ENCODE assay signal across 19 cellular contexts in the genomic region with DNA sequence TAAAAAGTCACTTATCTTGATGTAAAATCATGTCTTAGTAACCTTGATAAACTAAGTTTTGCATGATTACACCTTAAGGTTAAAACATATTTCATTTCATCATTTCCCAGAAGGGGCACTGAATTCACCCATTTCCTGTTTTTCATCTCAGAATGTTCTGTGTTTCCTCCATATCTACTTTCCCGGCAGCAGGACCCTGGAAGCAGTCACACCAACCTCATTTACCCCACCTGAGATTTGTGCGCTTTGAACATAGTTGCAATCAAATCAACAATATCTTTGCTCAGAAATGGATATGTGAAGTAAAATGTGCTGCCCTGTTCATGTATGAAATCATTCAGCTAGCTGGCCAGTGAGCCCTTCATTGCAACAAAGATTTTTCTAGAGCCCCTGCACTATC. TPM values are rescaled to one million over a fixed set of nuclear protein-coding genes. Genes with fewer than 3 reads are reported as not detected.
A peak's percentile ranks its signal among the peaks of the same experiment; 100 is the strongest.
DNase-seq lines count a peak whose midpoint lies in the region; ATAC-seq, FAIRE-seq and TF ChIP-seq lines count a peak whose summit lies in the region.
"Had no signal": no experiment of that assay in that cellular context is flagged by ENCODE, and none has a peak within 500 bp of the region (broad histone marks: within the 10 kb centered on the region; RNA-seq: fewer than 3 reads in every experiment).

No MANE protein-coding gene starts in this region.

- peak overlapping the region; percentile 18 for H3K4me3 ChIP-seq in effector memory CD4-positive, alpha-beta T cell (ENCODE audit: insufficient read depth, low read depth, low read length, poor library complexity, severe bottlenecking)
- H3K4me3 ChIP-seq in tibial nerve (no peak overlapping the region), kidney (ENCODE audit: low read length in 2 of 2) (no peak overlapping the region)
- H3K4me3 ChIP-seq: GM23338, psoas muscle, SJSA1, tibial artery had no signal

- peaks cover 39% of the 10 kb centered on the region for H3K36me3 ChIP-seq in effector memory CD4-positive, alpha-beta T cell (ENCODE audit: control insufficient read depth, insufficient read depth, low read length)
- H3K36me3 ChIP-seq in tibial nerve (no peaks in the 10 kb centered on the region), kidney (ENCODE audit: control insufficient read depth in 1 of 2, insufficient read depth in 2 of 2, low read length in 2 of 2) (no peaks in the 10 kb centered on the region)
- H3K36me3 ChIP-seq: SJSA1, tibial artery had no signal

- CTCF ChIA-PET in T-cell (lab: Charles Lee) = interaction anchor here (0.9 to 2.6 kb wide), 11 partner anchors 9 to 44 kb away, joined by 3 to 11 read pairs (median 7); no protein-coding TSS in a partner anchor

- H3K9me3 Mint-ChIP-seq in activated CD4-positive, alpha-beta T cell treated with anti-CD3 and anti-CD28 coated beads, Interleukin-2, amount 10 ng/mL, durations not matched to agents 24 days and 14 days = no peaks in the 10 kb centered on the region
- no peaks in the 10 kb centered on the region for H3K9me3 Mint-ChIP-seq in T-cell
- peaks cover 0 to 3% of the 10 kb centered on the region in 2 donors for H3K9me3 Mint-ChIP-seq in stimulated activated naive B cell treated with anti-CD40 and anti-IgM and Interleukin-4, amounts not matched to agents 10 μg/mL and 1 μg/mL and 100 μg/mL, for 72 hours
- H3K9me3 Mint-ChIP-seq: GM23338 had no signal

- ATAC-seq in T-cell (replicated peaks in 1 of 4) = peak; percentile 8 to 28 (median 18)
- no peak for ATAC-seq in stimulated activated naive B cell treated with anti-CD40 and anti-IgM and Interleukin-4, amounts not matched to agents 10 μg/mL and 1 μg/mL and 100 μg/mL, for 72 hours (replicated peaks)
- ATAC-seq: GM23338, left cardiac atrium, psoas muscle had no signal

- H3K27me3 ChIP-seq in effector memory CD4-positive, alpha-beta T cell (replicated peaks; ENCODE audit: control insufficient read depth, insufficient read depth, low read length, poor library complexity, severe bottlenecking) = no peaks in the 10 kb centered on the region
- no peaks in the 10 kb centered on the region for H3K27me3 ChIP-seq in tibial nerve
- H3K27me3 ChIP-seq: SJSA1 had no signal

- H3K4me1 ChIP-seq in effector memory CD4-positive, alpha-beta T cell (ENCODE audit: control insufficient read depth, insufficient read depth, low read length, poor library complexity, severe bottlenecking) = peaks cover 89% of the 10 kb centered on the region
- no peaks in the 10 kb centered on the region for H3K4me1 ChIP-seq in tibial nerve
- H3K4me1 ChIP-seq in kidney (ENCODE audit: control insufficient read depth in 1 of 2, insufficient read depth in 1 of 2, low read depth in 1 of 2, low read length in 2 of 2) = no peaks in the 10 kb centered on the region
- H3K4me1 ChIP-seq: psoas muscle, SJSA1, tibial artery had no signal

- no peak for FAIRE-seq in kidney (lab: Jason Lieb, UNC)
- FAIRE-seq: A204.1, astrocyte had no signal

- H3K9me3 ChIP-seq in effector memory CD4-positive, alpha-beta T cell (ENCODE audit: control insufficient read depth, low read length) = no peaks in the 10 kb centered on the region
- H3K9me3 ChIP-seq in tibial nerve (no peaks in the 10 kb centered on the region), kidney (ENCODE audit: control insufficient read depth in 1 of 2, low read length in 2 of 2) (no peaks in the 10 kb centered on the region)
- H3K9me3 ChIP-seq: psoas muscle, SJSA1, tibial artery had no signal

- POLR2A ChIA-PET in T-cell (lab: Charles Lee) = interaction anchor here (0.5 to 2.7 kb wide), 12 partner anchors 8 to 203 kb away, joined by 3 to 26 read pairs (median 6); no protein-coding TSS in a partner anchor

- no peak for TF ChIP-seq CTCF in tibial nerve (IDR thresholded peaks at IDR 0.05)
- no peak for TF ChIP-seq CTCF in kidney (IDR thresholded peaks at IDR 0.05; ENCODE audit: borderline replicate concordance, extremely low read depth, insufficient read depth)

- H3K36me3 Mint-ChIP-seq in activated CD4-positive, alpha-beta T cell treated with anti-CD3 and anti-CD28 coated beads, Interleukin-2, amount 10 ng/mL, durations not matched to agents 24 days and 14 days (ENCODE audit: low read depth) = peaks cover 79% of the 10 kb centered on the region
- H3K36me3 Mint-ChIP-seq in T-cell = peaks cover 64% of the 10 kb centered on the region
- peaks cover 60 to 70% of the 10 kb centered on the region in 2 donors for H3K36me3 Mint-ChIP-seq in stimulated activated naive B cell treated with anti-CD40 and anti-IgM and Interleukin-4, amounts not matched to agents 10 μg/mL and 1 μg/mL and 100 μg/mL, for 72 hours

- DNase-seq in activated CD4-positive, alpha-beta T cell treated with anti-CD3 and anti-CD28 coated beads, Interleukin-2, amount 10 ng/mL, durations not matched to agents 24 days and 14 days = peak; percentile 80
- no peak for DNase-seq in activated CD4-positive, alpha-beta T cell treated with anti-CD3 and anti-CD28 coated beads for 1 hour
- peak in 21 of 34 experiments; percentile 41 to 83 (median 61) for DNase-seq in T-cell
- DNase-seq in effector memory CD4-positive, alpha-beta T cell = no peak
- no peak for DNase-seq in stimulated activated naive B cell treated with anti-CD40 and anti-IgM and Interleukin-4, amounts not matched to agents 10 μg/mL and 1 μg/mL and 100 μg/mL, for 72 hours
- no peak for DNase-seq in tibial nerve (ENCODE audit: low spot score in 2 of 2)
- no peak for DNase-seq in kidney
- DNase-seq in substantia nigra (lab: John Stamatoyannopoulos, UW) = no peak
- DNase-seq: dermis blood vessel endothelial cell, hippocampal formation, left cardiac atrium, NCI-H2081 treated with DMSO at 0.1 percent for 48 hours, psoas muscle, tibial artery had no signal

- TF ChIP-seq POLR2A in tibial nerve (IDR thresholded peaks at IDR 0.05) = no peak

- H3K27ac ChIP-seq in effector memory CD4-positive, alpha-beta T cell (ENCODE audit: insufficient read depth, low read length, poor library complexity, severe bottlenecking) = peak overlapping the region; percentile 94
- H3K27ac ChIP-seq in tibial nerve = no peak overlapping the region
- no peak overlapping the region for H3K27ac ChIP-seq in kidney (ENCODE audit: low read depth in 2 of 2, low read length in 2 of 2)
- no peak overlapping the region for H3K27ac ChIP-seq in substantia nigra (ENCODE audit: low read depth, low read length, poor library complexity, severe bottlenecking)
- H3K27ac ChIP-seq: psoas muscle, SJSA1, tibial artery had no signal

- H3K27ac Mint-ChIP-seq in activated CD4-positive, alpha-beta T cell treated with anti-CD3 and anti-CD28 coated beads, Interleukin-2, amount 10 ng/mL, durations not matched to agents 24 days and 14 days = peak overlapping the region; percentile 95
- peak overlapping the region; percentile 95 to 96 for H3K27ac Mint-ChIP-seq in T-cell
- peak overlapping the region; percentile 92 for H3K27ac Mint-ChIP-seq in stimulated activated naive B cell treated with anti-CD40 and anti-IgM and Interleukin-4, amounts not matched to agents 10 μg/mL and 1 μg/mL and 100 μg/mL, for 72 hours
- H3K27ac Mint-ChIP-seq: GM23338 had no signal

- intact Hi-C loops in activated CD4-positive, alpha-beta T cell treated with anti-CD3 and anti-CD28 coated beads, Interleukin-2, amount 10 ng/mL, durations not matched to agents 24 days and 14 days (cut with micrococcal nuclease) = loop anchor here (5.0 kb wide), 1 partner anchor 96 kb away; no protein-coding TSS in a partner anchor
- intact Hi-C loops in kidney (cut with DNase I) = no loop called here

- H3K27me3 Mint-ChIP-seq in activated CD4-positive, alpha-beta T cell treated with anti-CD3 and anti-CD28 coated beads, Interleukin-2, amount 10 ng/mL, durations not matched to agents 24 days and 14 days = no peaks in the 10 kb centered on the region
- H3K27me3 Mint-ChIP-seq in T-cell = no peaks in the 10 kb centered on the region
- no peaks in the 10 kb centered on the region for H3K27me3 Mint-ChIP-seq in stimulated activated naive B cell treated with anti-CD40 and anti-IgM and Interleukin-4, amounts not matched to agents 10 μg/mL and 1 μg/mL and 100 μg/mL, for 72 hours

- no peak overlapping the region for H3K9ac ChIP-seq in kidney (ENCODE audit: low read length in 2 of 2)

- 67 to 72% methylated on average over 2 of the region's 2 CpGs for WGBS in tibial nerve, 2 donors

- peak overlapping the region; percentile 76 for H3K4me3 Mint-ChIP-seq in activated CD4-positive, alpha-beta T cell treated with anti-CD3 and anti-CD28 coated beads, Interleukin-2, amount 10 ng/mL, durations not matched to agents 24 days and 14 days
- H3K4me3 Mint-ChIP-seq in T-cell = peak overlapping the region; percentile 51 to 74 (median 67)
- peak overlapping the region; percentile 22 to 66 for H3K4me3 Mint-ChIP-seq in stimulated activated naive B cell treated with anti-CD40 and anti-IgM and Interleukin-4, amounts not matched to agents 10 μg/mL and 1 μg/mL and 100 μg/mL, for 72 hours
- H3K4me3 Mint-ChIP-seq: GM23338 had no signal

- no peak for TF ChIP-seq EP300 in tibial nerve (IDR thresholded peaks at IDR 0.05)

- H3K4me1 Mint-ChIP-seq in activated CD4-positive, alpha-beta T cell treated with anti-CD3 and anti-CD28 coated beads, Interleukin-2, amount 10 ng/mL, durations not matched to agents 24 days and 14 days = peaks cover 93% of the 10 kb centered on the region
- peaks cover 96 to 98% (median 98%) of the 10 kb centered on the region in 3 donors for H3K4me1 Mint-ChIP-seq in T-cell
- H3K4me1 Mint-ChIP-seq in stimulated activated naive B cell treated with anti-CD40 and anti-IgM and Interleukin-4, amounts not matched to agents 10 μg/mL and 1 μg/mL and 100 μg/mL, for 72 hours = peaks cover 67 to 95% of the 10 kb centered on the region in 2 donors

RNA-seq across cellular contexts. Expression of a gene that starts 46.8 kb away (rescaled TPM):
- total RNA-seq in activated CD4-positive, alpha-beta T cell treated with anti-CD3 and anti-CD28 coated beads, Interleukin-2, amount 10 ng/mL, durations not matched to agents 24 days and 14 days = 282 and 292 TPM in 2 replicates
- total RNA-seq in T-cell (100 to 1,000 TPM; 429 to 525 (median 494) TPM), tibial nerve (10 to 100 TPM in 3 of 4 donors, 1 to 10 TPM in 1; 9.6 to 32.1 (median 20.7) TPM), kidney (36.8 TPM)
- 0.52 TPM for polyA plus RNA-seq in kidney (ENCODE audit: insufficient read depth, low read depth, low replicate concordance)
- total RNA-seq: fibroblast of lung, SJSA1 had no signal

Comparison
In these comparisons a context has a peak if more than half of its experiments do, and no peak if none do; other contexts are left out.
1. DNase-seq: peak in activated CD4-positive, alpha-beta T cell treated with anti-CD3 and anti-CD28 coated beads, Interleukin-2, amount 10 ng/mL, durations not matched to agents 24 days and 14 days (single experiment) and T-cell (21 of 34); none in activated CD4-positive, alpha-beta T cell treated with anti-CD3 and anti-CD28 coated beads for 1 hour (single experiment), effector memory CD4-positive, alpha-beta T cell (0 of 3), stimulated activated naive B cell treated with anti-CD40 and anti-IgM and Interleukin-4, amounts not matched to agents 10 μg/mL and 1 μg/mL and 100 μg/mL, for 72 hours (single experiment), tibial nerve (0 of 2), kidney (single experiment) and substantia nigra (0 of 49).
2. ATAC-seq: peak in T-cell (4 of 4); none in stimulated activated naive B cell treated with anti-CD40 and anti-IgM and Interleukin-4, amounts not matched to agents 10 μg/mL and 1 μg/mL and 100 μg/mL, for 72 hours (0 of 2).
3. Peak in every context shown above with its lines, with median percentiles within 50 percentile points of each other: H3K27ac Mint-ChIP-seq and H3K4me3 Mint-ChIP-seq.